20 cellular contexts compared by ENCODE assay signal in genomic region chr13:95216182-95216581, GRCh38.
DNase-seq lines count a peak whose midpoint lies in the region; ATAC-seq, FAIRE-seq and TF ChIP-seq lines count a peak whose summit lies in the region.
"Had no signal": no experiment of that assay in that cellular context is flagged by ENCODE, and none has a peak within 500 bp of the region (broad histone marks: within the 10 kb centered on the region; RNA-seq: fewer than 3 reads in every experiment).

No MANE protein-coding gene starts in this region.

- H3K9me3 ChIP-seq in Panc1 (ENCODE audit: control insufficient read depth, insufficient read depth, low read depth, low read length): no peaks in the 10 kb centered on the region
- H3K9me3 ChIP-seq: BLaER1 treated with 17β-estradiol and CSF1 and Interleukin-3, amounts not matched to agents 10 nM and 100 nM had no signal

- H3K4me3 ChIP-seq in Panc1 (ENCODE audit: low read depth in 2 of 2, low read length in 2 of 2): no peak overlapping the region
- H3K4me3 ChIP-seq: BLaER1 treated with 17β-estradiol and CSF1 and Interleukin-3, amounts not matched to agents 10 nM and 100 nM had no signal

- TF ChIP-seq CTCF in Panc1 (IDR thresholded peaks at IDR 0.05): no peak

- BruUV-seq in Panc1 (replicated peaks; lab: Mats Ljungman, UMichigan): no TSS peak

- no peak for ATAC-seq in Panc1
- ATAC-seq: CD8-positive, alpha-beta T cell; HCT116 had no signal

- H3K36me3 ChIP-seq in Panc1 (ENCODE audit: control insufficient read depth, insufficient read depth, low read length): no peaks in the 10 kb centered on the region; the same call in 1 of the 2 replicates

- in situ Hi-C loops in Panc1 (cut with HindIII; ENCODE audit: low pct_unique_long_range_greater_than_20kb, low sequenced_read_pairs): no loop called here

- POLR2A ChIA-PET in Panc1 (lab: Charles Lee): no interaction called here

- H3K27ac ChIP-seq in Panc1 (ENCODE audit: low read length): peak overlapping the region; percentile 60; the same call in 1 of the 2 replicates
- H3K27ac ChIP-seq: 22Rv1; BLaER1 treated with 17β-estradiol and CSF1 and Interleukin-3, amounts not matched to agents 10 nM and 100 nM; HL-60 had no signal

- peaks cover 18% of the 10 kb centered on the region; the same call in 1 of the 2 replicates for H3K4me1 ChIP-seq in Panc1 (ENCODE audit: control insufficient read depth, insufficient read depth, low read length)

- no peak for DNase-seq in Panc1 (ENCODE audit: low read depth, low spot score)
- no peak for DNase-seq in SHP77 (lab: John Stamatoyannopoulos, UW)
- DNase-seq in NCI-H2081 (lab: John Stamatoyannopoulos, UW): no peak
- no peak for DNase-seq in glomerular visceral epithelial cell (ENCODE audit: extremely low spot score)
- DNase-seq: Calu3; CD8-positive, alpha-beta T cell; DMS 273 treated with DMSO at 0.1 percent for 48 hours; DMS53; DND-41; GDM1; GOT3; H7; HFFc6 had no signal

- no peaks in the 10 kb centered on the region for H3K27me3 ChIP-seq in Panc1 (ENCODE audit: control insufficient read depth, insufficient read depth, low read length)
- H3K27me3 ChIP-seq: BLaER1 treated with 17β-estradiol and CSF1 and Interleukin-3, amounts not matched to agents 10 nM and 100 nM had no signal

- FAIRE-seq in A204.1 (lab: Jason Lieb, UNC) (peak; percentile 47), G401.6 (lab: Jason Lieb, UNC) (peak; percentile 42), islet of Langerhans (lab: Jason Lieb, UNC) (peak; percentile 82)

- intact Hi-C loops in Panc1 (cut with micrococcal nuclease; ENCODE audit: unreplicated experiment): no loop called here

- CTCF ChIA-PET in Panc1 (lab: Charles Lee): interaction anchor here (0.6 kb wide), 1 partner anchor 35 kb away, joined by 4 read pairs; no protein-coding TSS in a partner anchor
